1 cellular context compared by ENCODE assay signal in the genomic region with DNA sequence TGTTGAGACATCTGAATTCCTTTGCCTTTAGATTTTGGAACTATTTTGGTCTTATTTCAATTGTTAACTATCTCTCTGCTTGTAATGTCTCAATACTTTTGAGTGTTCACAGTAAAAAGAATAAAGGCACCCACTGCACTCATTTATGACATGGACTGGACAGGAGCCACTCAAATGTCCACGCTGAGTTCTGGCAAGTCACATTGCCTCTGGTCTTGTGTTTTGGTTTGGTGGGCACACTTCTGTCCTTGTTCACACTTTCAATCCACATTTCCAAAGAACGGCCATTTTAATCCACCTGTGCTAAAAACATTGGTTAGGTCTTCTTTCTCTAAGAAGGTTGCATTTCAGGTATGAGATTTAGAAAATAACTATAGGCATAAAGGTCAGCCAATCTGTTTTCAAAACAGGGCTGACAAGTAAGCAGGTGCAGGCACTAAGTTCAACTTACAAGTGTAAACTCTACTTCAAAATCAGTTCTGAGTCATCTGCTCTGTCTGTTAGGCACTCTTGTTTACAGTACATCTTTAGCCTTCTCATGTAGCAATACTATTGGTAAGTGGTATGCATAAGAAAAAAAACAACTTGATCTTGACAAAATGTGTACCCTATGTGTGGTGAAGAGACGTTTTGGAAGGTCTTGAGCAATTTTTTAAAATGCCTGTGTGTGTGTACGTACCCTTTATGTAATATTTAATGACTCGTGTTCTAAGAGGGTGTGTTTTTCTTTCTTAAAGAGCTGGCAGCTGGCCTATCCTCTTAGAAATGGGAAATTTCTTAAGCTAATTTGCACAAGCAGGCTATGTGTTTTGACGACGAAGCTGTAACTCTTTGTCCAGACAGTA.
A peak's percentile ranks its signal among the peaks of the same experiment; 100 is the strongest.
TF ChIP-seq lines count a peak whose summit lies in the region.

No MANE protein-coding gene starts in this region.

TF ChIP-seq in HepG2, 621 proteins besides CTCF, POLR2A, EP300 and RAD21 (continued from another document):
- TF ChIP-seq, protein P1, sequence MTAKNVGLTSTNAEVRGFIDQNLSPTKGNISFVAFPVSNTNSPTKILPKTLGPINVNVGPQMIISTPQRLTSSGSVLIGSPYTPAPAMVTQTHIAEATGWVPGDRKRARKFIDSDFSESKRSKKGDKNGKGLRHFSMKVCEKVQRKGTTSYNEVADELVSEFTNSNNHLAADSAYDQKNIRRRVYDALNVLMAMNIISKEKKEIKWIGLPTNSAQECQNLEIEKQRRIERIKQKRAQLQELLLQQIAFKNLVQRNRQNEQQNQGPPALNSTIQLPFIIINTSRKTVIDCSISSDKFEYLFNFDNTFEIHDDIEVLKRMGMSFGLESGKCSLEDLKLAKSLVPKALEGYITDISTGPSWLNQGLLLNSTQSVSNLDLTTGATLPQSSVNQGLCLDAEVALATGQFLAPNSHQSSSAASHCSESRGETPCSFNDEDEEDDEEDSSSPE (CRISPR knock-in tag; IDR thresholded peaks at IDR 0.05): no peak
- TF ChIP-seq NFIC (IDR thresholded peaks at IDR 0.05; ENCODE audit: low read length) (peak; percentile 51; the same call in 1 of the 2 replicates), ZNF441 (CRISPR knock-in tag; IDR thresholded peaks at IDR 0.05; ENCODE audit: borderline replicate concordance) (no peak), ZNF230 (CRISPR knock-in tag; IDR thresholded peaks at IDR 0.05) (no peak), ZNF24 (IDR thresholded peaks at IDR 0.05) (no peak), ZFY (CRISPR knock-in tag; IDR thresholded peaks at IDR 0.05) (no peak), ZFP36 (IDR thresholded peaks at IDR 0.05; ENCODE audit: borderline replicate concordance, low read depth, low read length, partially characterized antibody) (no peak), ETV6 (CRISPR knock-in tag; conservative IDR thresholded peaks at IDR 0.05) (no peak), ZC3H13 (CRISPR knock-in tag; IDR thresholded peaks at IDR 0.05) (no peak), NCOA5 (CRISPR knock-in tag; IDR thresholded peaks at IDR 0.05) (no peak), CREM (IDR thresholded peaks at IDR 0.05) (0 out of 2 replicates have a peak, but pooled peaks have one; percentile 32), CREM (CRISPR knock-in tag; IDR thresholded peaks at IDR 0.05) (no peak), ZNF180 (CRISPR knock-in tag; IDR thresholded peaks at IDR 0.05; ENCODE audit: borderline replicate concordance, low read depth) (no peak), NRL (CRISPR knock-in tag; IDR thresholded peaks at IDR 0.05; ENCODE audit: borderline replicate concordance) (no peak), ZBTB8A (CRISPR knock-in tag; IDR thresholded peaks at IDR 0.05; ENCODE audit: borderline replicate concordance, low read depth) (no peak), ATAD3A (CRISPR knock-in tag; IDR thresholded peaks at IDR 0.05) (no peak), RXRA (CRISPR knock-in tag; IDR thresholded peaks at IDR 0.05) (no peak), AGO1 (IDR thresholded peaks at IDR 0.05; ENCODE audit: low read depth, low read length, poor library complexity, severe bottlenecking) (no peak), TEAD2 (CRISPR knock-in tag; IDR thresholded peaks at IDR 0.05) (no peak), ZNF782 (CRISPR knock-in tag; IDR thresholded peaks at IDR 0.05; ENCODE audit: borderline replicate concordance) (no peak)
- TF ChIP-seq, protein P2, sequence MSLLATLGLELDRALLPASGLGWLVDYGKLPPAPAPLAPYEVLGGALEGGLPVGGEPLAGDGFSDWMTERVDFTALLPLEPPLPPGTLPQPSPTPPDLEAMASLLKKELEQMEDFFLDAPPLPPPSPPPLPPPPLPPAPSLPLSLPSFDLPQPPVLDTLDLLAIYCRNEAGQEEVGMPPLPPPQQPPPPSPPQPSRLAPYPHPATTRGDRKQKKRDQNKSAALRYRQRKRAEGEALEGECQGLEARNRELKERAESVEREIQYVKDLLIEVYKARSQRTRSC (CRISPR knock-in tag; IDR thresholded peaks at IDR 0.05; ENCODE audit: low read depth): no peak
- TF ChIP-seq, protein P3, sequence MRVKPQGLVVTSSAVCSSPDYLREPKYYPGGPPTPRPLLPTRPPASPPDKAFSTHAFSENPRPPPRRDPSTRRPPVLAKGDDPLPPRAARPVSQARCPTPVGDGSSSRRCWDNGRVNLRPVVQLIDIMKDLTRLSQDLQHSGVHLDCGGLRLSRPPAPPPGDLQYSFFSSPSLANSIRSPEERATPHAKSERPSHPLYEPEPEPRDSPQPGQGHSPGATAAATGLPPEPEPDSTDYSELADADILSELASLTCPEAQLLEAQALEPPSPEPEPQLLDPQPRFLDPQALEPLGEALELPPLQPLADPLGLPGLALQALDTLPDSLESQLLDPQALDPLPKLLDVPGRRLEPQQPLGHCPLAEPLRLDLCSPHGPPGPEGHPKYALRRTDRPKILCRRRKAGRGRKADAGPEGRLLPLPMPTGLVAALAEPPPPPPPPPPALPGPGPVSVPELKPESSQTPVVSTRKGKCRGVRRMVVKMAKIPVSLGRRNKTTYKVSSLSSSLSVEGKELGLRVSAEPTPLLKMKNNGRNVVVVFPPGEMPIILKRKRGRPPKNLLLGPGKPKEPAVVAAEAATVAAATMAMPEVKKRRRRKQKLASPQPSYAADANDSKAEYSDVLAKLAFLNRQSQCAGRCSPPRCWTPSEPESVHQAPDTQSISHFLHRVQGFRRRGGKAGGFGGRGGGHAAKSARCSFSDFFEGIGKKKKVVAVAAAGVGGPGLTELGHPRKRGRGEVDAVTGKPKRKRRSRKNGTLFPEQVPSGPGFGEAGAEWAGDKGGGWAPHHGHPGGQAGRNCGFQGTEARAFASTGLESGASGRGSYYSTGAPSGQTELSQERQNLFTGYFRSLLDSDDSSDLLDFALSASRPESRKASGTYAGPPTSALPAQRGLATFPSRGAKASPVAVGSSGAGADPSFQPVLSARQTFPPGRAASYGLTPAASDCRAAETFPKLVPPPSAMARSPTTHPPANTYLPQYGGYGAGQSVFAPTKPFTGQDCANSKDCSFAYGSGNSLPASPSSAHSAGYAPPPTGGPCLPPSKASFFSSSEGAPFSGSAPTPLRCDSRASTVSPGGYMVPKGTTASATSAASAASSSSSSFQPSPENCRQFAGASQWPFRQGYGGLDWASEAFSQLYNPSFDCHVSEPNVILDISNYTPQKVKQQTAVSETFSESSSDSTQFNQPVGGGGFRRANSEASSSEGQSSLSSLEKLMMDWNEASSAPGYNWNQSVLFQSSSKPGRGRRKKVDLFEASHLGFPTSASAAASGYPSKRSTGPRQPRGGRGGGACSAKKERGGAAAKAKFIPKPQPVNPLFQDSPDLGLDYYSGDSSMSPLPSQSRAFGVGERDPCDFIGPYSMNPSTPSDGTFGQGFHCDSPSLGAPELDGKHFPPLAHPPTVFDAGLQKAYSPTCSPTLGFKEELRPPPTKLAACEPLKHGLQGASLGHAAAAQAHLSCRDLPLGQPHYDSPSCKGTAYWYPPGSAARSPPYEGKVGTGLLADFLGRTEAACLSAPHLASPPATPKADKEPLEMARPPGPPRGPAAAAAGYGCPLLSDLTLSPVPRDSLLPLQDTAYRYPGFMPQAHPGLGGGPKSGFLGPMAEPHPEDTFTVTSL (CRISPR knock-in tag; IDR thresholded peaks at IDR 0.05; ENCODE audit: borderline replicate concordance): peak; percentile 83
- TF ChIP-seq, protein P4, sequence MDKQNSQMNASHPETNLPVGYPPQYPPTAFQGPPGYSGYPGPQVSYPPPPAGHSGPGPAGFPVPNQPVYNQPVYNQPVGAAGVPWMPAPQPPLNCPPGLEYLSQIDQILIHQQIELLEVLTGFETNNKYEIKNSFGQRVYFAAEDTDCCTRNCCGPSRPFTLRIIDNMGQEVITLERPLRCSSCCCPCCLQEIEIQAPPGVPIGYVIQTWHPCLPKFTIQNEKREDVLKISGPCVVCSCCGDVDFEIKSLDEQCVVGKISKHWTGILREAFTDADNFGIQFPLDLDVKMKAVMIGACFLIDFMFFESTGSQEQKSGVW (CRISPR knock-in tag; IDR thresholded peaks at IDR 0.05; ENCODE audit: borderline replicate concordance): no peak
- TF ChIP-seq, protein P5, sequence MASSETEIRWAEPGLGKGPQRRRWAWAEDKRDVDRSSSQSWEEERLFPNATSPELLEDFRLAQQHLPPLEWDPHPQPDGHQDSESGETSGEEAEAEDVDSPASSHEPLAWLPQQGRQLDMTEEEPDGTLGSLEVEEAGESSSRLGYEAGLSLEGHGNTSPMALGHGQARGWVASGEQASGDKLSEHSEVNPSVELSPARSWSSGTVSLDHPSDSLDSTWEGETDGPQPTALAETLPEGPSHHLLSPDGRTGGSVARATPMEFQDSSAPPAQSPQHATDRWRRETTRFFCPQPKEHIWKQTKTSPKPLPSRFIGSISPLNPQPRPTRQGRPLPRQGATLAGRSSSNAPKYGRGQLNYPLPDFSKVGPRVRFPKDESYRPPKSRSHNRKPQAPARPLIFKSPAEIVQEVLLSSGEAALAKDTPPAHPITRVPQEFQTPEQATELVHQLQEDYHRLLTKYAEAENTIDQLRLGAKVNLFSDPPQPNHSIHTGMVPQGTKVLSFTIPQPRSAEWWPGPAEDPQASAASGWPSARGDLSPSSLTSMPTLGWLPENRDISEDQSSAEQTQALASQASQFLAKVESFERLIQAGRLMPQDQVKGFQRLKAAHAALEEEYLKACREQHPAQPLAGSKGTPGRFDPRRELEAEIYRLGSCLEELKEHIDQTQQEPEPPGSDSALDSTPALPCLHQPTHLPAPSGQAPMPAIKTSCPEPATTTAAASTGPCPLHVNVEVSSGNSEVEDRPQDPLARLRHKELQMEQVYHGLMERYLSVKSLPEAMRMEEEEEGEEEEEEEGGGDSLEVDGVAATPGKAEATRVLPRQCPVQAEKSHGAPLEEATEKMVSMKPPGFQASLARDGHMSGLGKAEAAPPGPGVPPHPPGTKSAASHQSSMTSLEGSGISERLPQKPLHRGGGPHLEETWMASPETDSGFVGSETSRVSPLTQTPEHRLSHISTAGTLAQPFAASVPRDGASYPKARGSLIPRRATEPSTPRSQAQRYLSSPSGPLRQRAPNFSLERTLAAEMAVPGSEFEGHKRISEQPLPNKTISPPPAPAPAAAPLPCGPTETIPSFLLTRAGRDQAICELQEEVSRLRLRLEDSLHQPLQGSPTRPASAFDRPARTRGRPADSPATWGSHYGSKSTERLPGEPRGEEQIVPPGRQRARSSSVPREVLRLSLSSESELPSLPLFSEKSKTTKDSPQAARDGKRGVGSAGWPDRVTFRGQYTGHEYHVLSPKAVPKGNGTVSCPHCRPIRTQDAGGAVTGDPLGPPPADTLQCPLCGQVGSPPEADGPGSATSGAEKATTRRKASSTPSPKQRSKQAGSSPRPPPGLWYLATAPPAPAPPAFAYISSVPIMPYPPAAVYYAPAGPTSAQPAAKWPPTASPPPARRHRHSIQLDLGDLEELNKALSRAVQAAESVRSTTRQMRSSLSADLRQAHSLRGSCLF (CRISPR knock-in tag; IDR thresholded peaks at IDR 0.05; ENCODE audit: borderline replicate concordance): no peak
- TF ChIP-seq, protein P6, sequence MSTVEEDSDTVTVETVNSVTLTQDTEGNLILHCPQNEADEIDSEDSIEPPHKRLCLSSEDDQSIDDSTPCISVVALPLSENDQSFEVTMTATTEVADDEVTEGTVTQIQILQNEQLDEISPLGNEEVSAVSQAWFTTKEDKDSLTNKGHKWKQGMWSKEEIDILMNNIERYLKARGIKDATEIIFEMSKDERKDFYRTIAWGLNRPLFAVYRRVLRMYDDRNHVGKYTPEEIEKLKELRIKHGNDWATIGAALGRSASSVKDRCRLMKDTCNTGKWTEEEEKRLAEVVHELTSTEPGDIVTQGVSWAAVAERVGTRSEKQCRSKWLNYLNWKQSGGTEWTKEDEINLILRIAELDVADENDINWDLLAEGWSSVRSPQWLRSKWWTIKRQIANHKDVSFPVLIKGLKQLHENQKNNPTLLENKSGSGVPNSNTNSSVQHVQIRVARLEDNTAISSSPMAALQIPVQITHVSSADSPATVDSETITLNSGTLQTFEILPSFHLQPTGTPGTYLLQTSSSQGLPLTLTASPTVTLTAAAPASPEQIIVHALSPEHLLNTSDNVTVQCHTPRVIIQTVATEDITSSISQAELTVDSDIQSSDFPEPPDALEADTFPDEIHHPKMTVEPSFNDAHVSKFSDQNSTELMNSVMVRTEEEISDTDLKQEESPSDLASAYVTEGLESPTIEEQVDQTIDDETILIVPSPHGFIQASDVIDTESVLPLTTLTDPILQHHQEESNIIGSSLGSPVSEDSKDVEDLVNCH (CRISPR knock-in tag; IDR thresholded peaks at IDR 0.05): no peak
